1 cellular context compared by ENCODE assay signal in the genomic region with DNA sequence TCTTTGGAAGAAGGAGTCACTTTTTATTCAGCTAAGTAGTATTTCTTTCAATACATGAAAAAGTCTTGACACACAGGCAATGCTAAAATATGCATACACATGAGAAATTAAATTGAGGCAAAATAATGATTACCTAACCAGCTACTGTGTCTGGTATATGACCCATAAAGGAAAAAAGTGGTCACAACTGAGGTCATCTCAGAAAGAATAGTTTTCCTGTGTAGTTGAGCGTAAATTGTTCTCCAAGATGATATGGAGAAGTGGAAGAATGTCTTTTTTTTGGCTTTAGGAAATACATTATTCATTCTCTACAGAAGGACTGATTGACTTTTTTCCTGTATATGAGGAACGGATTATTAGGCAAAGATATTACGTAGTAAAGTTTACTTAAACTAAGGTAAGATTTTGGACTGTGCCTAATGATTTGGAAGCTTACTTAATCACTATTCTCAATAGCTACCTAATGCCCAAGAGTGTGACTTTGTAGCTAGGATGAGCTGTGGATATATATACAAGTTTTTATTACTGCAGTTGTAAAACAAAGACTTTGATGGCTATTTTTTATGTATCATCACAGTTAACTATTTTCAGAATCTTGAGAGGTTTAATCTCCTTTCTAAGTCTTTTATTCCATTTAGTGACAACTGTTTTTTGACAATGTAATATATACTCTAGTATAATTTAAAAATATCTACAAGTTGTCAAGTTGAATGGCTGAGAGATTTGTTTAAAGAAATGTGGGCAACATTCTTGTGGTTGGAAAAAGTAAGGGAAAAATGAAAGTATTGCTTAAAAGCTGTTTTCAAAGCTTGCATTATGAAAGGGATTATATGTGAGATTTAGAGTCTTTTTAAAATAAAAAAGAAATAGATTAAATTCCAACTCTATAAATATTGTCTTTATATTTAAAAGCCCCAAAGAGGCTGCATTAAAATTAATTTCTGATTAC.
TF ChIP-seq lines count a peak whose summit lies in the region.

No MANE protein-coding gene starts in this region.

TF ChIP-seq in endothelial cell of umbilical vein, 7 proteins besides CTCF, POLR2A, EP300 and RAD21 (continued from another document):
- TF ChIP-seq, protein P1, sequence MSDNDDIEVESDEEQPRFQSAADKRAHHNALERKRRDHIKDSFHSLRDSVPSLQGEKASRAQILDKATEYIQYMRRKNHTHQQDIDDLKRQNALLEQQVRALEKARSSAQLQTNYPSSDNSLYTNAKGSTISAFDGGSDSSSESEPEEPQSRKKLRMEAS (IDR thresholded peaks at IDR 0.05; ENCODE audit: insufficient read depth, insufficient read length): no peak
- TF ChIP-seq POLR2AphosphoS5 (IDR thresholded peaks at IDR 0.05; ENCODE audit: insufficient read depth, low read depth, low read length): no peak
- peak; percentile 90 for TF ChIP-seq JUN (IDR thresholded peaks at IDR 0.05; ENCODE audit: borderline replicate concordance, insufficient read depth, insufficient read length, low read depth)
